ENCODE assay signal across 18 cellular contexts in genomic region chr17:78868391-78868790, GRCh38.
DNase-seq lines count a peak whose midpoint lies in the region; ATAC-seq and TF ChIP-seq lines count a peak whose summit lies in the region.
"Had no signal": no experiment of that assay in that cellular context is flagged by ENCODE, and none has a peak within 500 bp of the region (broad histone marks: within the 10 kb centered on the region; RNA-seq: fewer than 3 reads in every experiment).

No MANE protein-coding gene starts in this region.

- H3K27ac ChIP-seq in substantia nigra (ENCODE audit: low read depth, low read length, poor library complexity, severe bottlenecking) = peak overlapping the region; percentile 9

- peak; percentile 74 for ATAC-seq in SK-N-SH treated with all-trans-retinoic acid at 6 μM for 48 hours
- no peak for ATAC-seq in GM19328 (IDR thresholded peaks at IDR 0.05; ENCODE audit: unreplicated experiment)
- no peak for ATAC-seq in GM18909 (IDR thresholded peaks at IDR 0.05; ENCODE audit: poor library complexity, unreplicated experiment)
- ATAC-seq: heart left ventricle; stimulated activated effector memory CD8-positive, alpha-beta T cell treated with anti-CD3 and anti-CD28 coated beads, Interleukin-12 subunit alpha, Interleukin-12 subunit beta, amount 100 ng/mL, for 72 hours; T-cell had no signal

- DNase-seq in EH (ENCODE audit: low read depth) (peak; percentile 85), fibroblast of peridontal ligament (ENCODE audit: extremely low read depth) (peak; percentile 95), substantia nigra (lab: John Stamatoyannopoulos, UW) (no peak), NCI-H345 (lab: John Stamatoyannopoulos, UW) (no peak), HPDE6-E6E7 (ENCODE audit: extremely low spot score) (no peak)
- DNase-seq: activated gamma-delta T cell treated with Interleukin-2 at 50 U/mL for 16 hours; CD8-positive, alpha-beta memory T cell; Kasumi-1; kidney; NCI-H187 treated with DMSO at 0.1 percent for 48 hours; NCI-H526; nucleus accumbens; T-cell had no signal

TF ChIP-seq in SK-N-SH treated with all-trans-retinoic acid at 6 μM for 48 hours, 23 proteins besides CTCF, POLR2A, EP300 and RAD21:
- 0 out of 2 replicates have a peak, but pooled peaks have one; percentile 40 for TF ChIP-seq ZFP3 (CRISPR knock-in tag; IDR thresholded peaks at IDR 0.05)
- TF ChIP-seq PATZ1 (CRISPR knock-in tag; IDR thresholded peaks at IDR 0.05; ENCODE audit: borderline replicate concordance) = no peak

Comparison
In these comparisons a context has a peak if more than half of its experiments do, and no peak if none do; other contexts are left out.
1. DNase-seq: peak in EH (single experiment) and fibroblast of peridontal ligament (single experiment); none in substantia nigra (0 of 49), NCI-H345 (single experiment) and HPDE6-E6E7 (single experiment).